In genomic region chr9:17734674-17735073, GRCh38 we compare ENCODE assay signal across 28 cellular contexts.
"Had no signal": no experiment of that assay in that cellular context is flagged by ENCODE, and none has a peak within 500 bp of the region (broad histone marks: within the 10 kb centered on the region; RNA-seq: fewer than 3 reads in every experiment).

No MANE protein-coding gene starts in this region.

- H2AFZ ChIP-seq: parathyroid adenoma had no signal

- H3K4me3 ChIP-seq: psoas muscle, skin epidermis, smooth muscle cell, spleen, thoracic aorta, thyroid gland, tibial nerve, upper lobe of left lung, vagina had no signal

- H3K9me3 ChIP-seq: neutrophil, thoracic aorta, thyroid gland, tibial nerve, upper lobe of left lung, vagina had no signal

- H3K4me1 ChIP-seq: parathyroid adenoma, psoas muscle, spleen, thyroid gland, tibial nerve, upper lobe of left lung, vagina had no signal

- H3K79me2 ChIP-seq: parathyroid adenoma had no signal

- H3K9ac ChIP-seq: parathyroid adenoma had no signal

- H3K4me2 ChIP-seq: smooth muscle cell had no signal

- H3K27me3 ChIP-seq: neutrophil, spleen, thyroid gland, tibial nerve, upper lobe of left lung, vagina had no signal

- ATAC-seq: naive thymus-derived CD8-positive, alpha-beta T cell; natural killer cell treated with Interleukin-12 subunit alpha and Interleukin-12 subunit beta and Interleukin-15 and Interleukin-18, amount 100 ng/mL, for 72 hours; psoas muscle; right cardiac atrium; sciatic nerve; stimulated activated memory B cell treated with anti-CD40 and anti-IgM and Interleukin-4, amounts not matched to agents 10 μg/mL and 1 μg/mL and 100 μg/mL, for 72 hours; stimulated activated naive CD8-positive, alpha-beta T cell treated with anti-CD3 and anti-CD28 coated beads, Interleukin-15, amount 100 ng/mL, for 72 hours; stimulated activated naive CD8-positive, alpha-beta T cell treated with anti-CD3 and anti-CD28 coated beads, Interleukin-15, Interleukin-2, amounts not matched to agents 100 U/mL and 50 U/mL, for 24 hours had no signal

- DNase-seq: naive thymus-derived CD8-positive, alpha-beta T cell; nephron progenitor cell; nucleus accumbens; posterior cingulate gyrus; psoas muscle; right cardiac atrium; spleen; stimulated activated CD4-positive, alpha-beta T cell treated with anti-CD3 and anti-CD28 coated beads, Interleukin-12 subunit alpha, Interleukin-12 subunit beta, amount 100 ng/mL, for 4 hours; stimulated activated CD4-positive, alpha-beta T cell treated with anti-CD3 and anti-CD28 coated beads, Interleukin-1b, Interleukin-23, amount 100 ng/mL, for 48 hours; stimulated activated CD4-positive, alpha-beta T cell treated with anti-CD3 and anti-CD28 coated beads, Interleukin-4, amount 100 ng/mL, for 1 hour; stimulated activated CD4-positive, alpha-beta T cell treated with anti-CD3 and anti-CD28 coated beads, Interleukin-4, amount 100 ng/mL, for 4 hours; stimulated activated CD8-positive, alpha-beta memory T cell treated with anti-CD3 and anti-CD28 coated beads, Interleukin-4, amount 100 ng/mL, for 48 hours; stimulated activated naive CD4-positive, alpha-beta T cell; stimulated activated naive CD8-positive, alpha-beta T cell treated with anti-CD3 and anti-CD28 coated beads, Interleukin-15, amount 100 ng/mL, for 72 hours; stimulated activated naive CD8-positive, alpha-beta T cell treated with anti-CD3 and anti-CD28 coated beads, Interleukin-15, Interleukin-2, amounts not matched to agents 100 U/mL and 50 U/mL, for 24 hours; thyroid gland; trophoblast cell; upper lobe of left lung had no signal

- H3K36me3 ChIP-seq: neutrophil, spleen, thoracic aorta, thyroid gland, tibial nerve, upper lobe of left lung, vagina had no signal

- H3K27ac ChIP-seq: neutrophil, parathyroid adenoma, psoas muscle, skin epidermis, spleen, thoracic aorta, thyroid gland, tibial nerve, upper lobe of left lung, vagina had no signal
